9 cellular contexts compared by ENCODE assay signal in the genomic region with DNA sequence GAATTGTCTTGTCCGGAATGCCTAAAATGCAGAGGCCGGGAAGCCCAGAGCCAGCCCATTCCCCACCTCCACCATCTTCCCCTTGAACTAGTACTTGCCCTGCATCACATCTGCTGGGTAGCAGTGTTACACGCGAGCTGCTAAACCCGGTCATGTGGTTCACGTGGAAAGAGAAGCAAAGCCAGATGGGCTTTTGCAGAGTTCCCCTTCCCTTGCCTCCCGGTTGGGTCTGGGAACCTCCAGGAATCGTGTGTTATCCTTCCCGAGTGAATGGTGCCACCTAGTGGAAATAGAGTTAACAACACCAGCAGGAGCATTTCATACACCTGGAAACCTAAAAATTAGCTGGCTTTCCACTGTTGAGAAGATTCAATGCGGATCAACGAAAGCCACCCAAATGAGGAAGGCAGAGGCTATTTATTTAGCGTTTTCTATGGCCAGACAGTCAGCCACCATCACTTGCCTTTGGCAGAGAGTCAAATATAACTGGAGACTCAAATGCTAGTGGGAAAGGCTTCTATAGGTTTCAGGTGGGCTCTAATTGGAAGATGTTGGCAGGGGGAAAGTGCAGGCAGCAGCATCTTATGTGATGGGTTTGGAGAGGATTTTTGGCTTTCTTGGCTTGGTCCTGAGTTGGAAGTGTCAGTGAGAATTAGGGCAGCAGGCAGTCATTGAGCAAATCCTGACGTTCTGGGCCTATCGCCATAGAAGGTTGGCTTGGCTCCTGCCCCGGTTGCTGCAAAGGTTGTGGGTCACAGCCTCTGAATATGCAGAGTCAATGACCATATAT. TPM values are rescaled to one million over a fixed set of nuclear protein-coding genes. Genes with fewer than 3 reads are reported as not detected.
DNase-seq lines count a peak whose midpoint lies in the region; ATAC-seq, FAIRE-seq and TF ChIP-seq lines count a peak whose summit lies in the region.
"Had no signal": no experiment of that assay in that cellular context is flagged by ENCODE, and none has a peak within 500 bp of the region (broad histone marks: within the 10 kb centered on the region; RNA-seq: fewer than 3 reads in every experiment).

No MANE protein-coding gene starts in this region.

- no peak overlapping the region for H4K8ac ChIP-seq in H1 (ENCODE audit: extremely low read depth, insufficient read depth, low read length)

- no peak for TF ChIP-seq POLR2A in H1 (IDR thresholded peaks at IDR 0.05; ENCODE audit: control extremely low read depth in 1 of 2, low read depth in 2 of 2, low read length in 2 of 2)

- CTCF ChIA-PET in H1 (lab: Charles Lee; ENCODE audit: partially characterized antibody), result interaction anchor here (0.6 to 19.9 kb wide), 28 partner anchors 7 to 471 kb away, joined by 3 to 322 read pairs (median 4); no protein-coding TSS in a partner anchor

- no peaks in the 10 kb centered on the region for H3K79me1 ChIP-seq in H1 (ENCODE audit: low read depth, low read length)

- no peak overlapping the region; a peak in 1 of 7 replicates for H3K9ac ChIP-seq in H1 (replicated peaks in 1 of 4; ENCODE audit: extremely low read depth in 1 of 4, low read depth in 3 of 4, low read length in 3 of 4)

- no peak overlapping the region for H3K23ac ChIP-seq in H1 (ENCODE audit: insufficient read length)

- H3K23me2 ChIP-seq in H1 (ENCODE audit: low read depth, low read length), result peaks cover 6% of the 10 kb centered on the region; the same call in 1 of the 2 replicates

- no peak overlapping the region for H2BK120ac ChIP-seq in H1 (replicated peaks; ENCODE audit: low read depth, low read length)

- H2BK12ac ChIP-seq in H1 (ENCODE audit: low read depth, low read length), result peak overlapping the region; percentile 89; the same call in 1 of the 2 replicates

- 45% methylated on average over 15 of the region's 15 CpGs; no CpG with 5 or more reads in 1 of the 2 experiments for WGBS in H1 (ENCODE audit: extremely low coverage in 1 of 2, insufficient coverage in 1 of 2, insufficient read length in 1 of 2, insufficient replicate concordance in 2 of 2, low coverage in 1 of 2, low lambda C conversion rate in 2 of 2, missing lambda C conversion rate in 1 of 2), 2 experiments

- TF ChIP-seq EP300 in H1 (IDR thresholded peaks at IDR 0.05; ENCODE audit: borderline replicate concordance in 1 of 2, low read depth in 2 of 2, low read length in 2 of 2), result no peak

- no peaks in the 10 kb centered on the region; a peak in 1 of 7 replicates for H3K27me3 ChIP-seq in H1 (replicated peaks in 1 of 4; ENCODE audit: control insufficient read depth in 3 of 4, extremely low read depth in 1 of 4, insufficient read depth in 3 of 4, low read length in 3 of 4)

- no peak overlapping the region for H3K27ac Mint-ChIP-seq in memory B cell

- H2BK20ac ChIP-seq in H1 (ENCODE audit: low read length), result peak overlapping the region; percentile 86; the same call in 1 of the 2 replicates

- H3K18ac ChIP-seq in H1 (ENCODE audit: extremely low read depth, low read length), result peak overlapping the region; percentile 25; the same call in 1 of the 2 replicates

- H3K56ac ChIP-seq in H1 (replicated peaks; ENCODE audit: insufficient read length, low read depth, low read length), result no peak overlapping the region

- H3K14ac ChIP-seq in H1 (ENCODE audit: insufficient read length), result no peak overlapping the region

- H4K91ac ChIP-seq in H1 (replicated peaks; ENCODE audit: insufficient read length, low read length), result no peak overlapping the region

- H3K36me3 ChIP-seq in H1 (ENCODE audit: control insufficient read depth in 2 of 4, insufficient read depth in 4 of 4, low read length in 3 of 4), result no peaks in the 10 kb centered on the region

- H3K27me3 Mint-ChIP-seq in memory B cell, result peaks cover 2% of the 10 kb centered on the region

- peak overlapping the region; percentile 98 for H2AFZ ChIP-seq in H1 (ENCODE audit: low read length)

- ATAC-seq in memory B cell (ENCODE audit: low read depth), result peak; percentile 30
- ATAC-seq in HG02970 (IDR thresholded peaks at IDR 0.05; ENCODE audit: low FRiP score, unreplicated experiment), result no peak

- H2AK5ac ChIP-seq in H1 (ENCODE audit: low read depth, low read length), result no peak overlapping the region

- DNase-seq in activated CD4-positive, alpha-beta T cell treated with anti-CD3 and anti-CD28 coated beads for 4 hours, result peak; percentile 27 to 34
- no peak for DNase-seq in activated CD4-positive, alpha-beta T cell treated with anti-CD3 and anti-CD28 coated beads for 1 hour
- DNase-seq in NCI-H1092 (lab: John Stamatoyannopoulos, UW) (peak; percentile 85), SK-N-DZ (ENCODE audit: low spot score) (peak; percentile 87), H1 (ENCODE audit: low read depth in 1 of 2, low spot score in 2 of 2) (peak in 1 of 2 experiments; percentile 70), memory B cell (ENCODE audit: low spot score in 2 of 2) (peak; percentile 34 to 37), ureter (ENCODE audit: low spot score) (peak; percentile 75)

- H3K4me1 Mint-ChIP-seq in memory B cell, result peaks cover 23% of the 10 kb centered on the region

- peak overlapping the region; percentile 96; the same call in 1 of the 2 replicates for H2BK15ac ChIP-seq in H1 (ENCODE audit: low read length)

- no peak overlapping the region; a peak in 1 of 8 replicates for H3K4me3 ChIP-seq in H1 (ENCODE audit: extremely low read depth in 1 of 4, insufficient read depth in 2 of 4, low read depth in 3 of 4, low read length in 4 of 4)

- H3K4ac ChIP-seq in H1 (replicated peaks; ENCODE audit: insufficient read length, low read depth, low read length), result no peak overlapping the region

- POLR2A ChIA-PET in H1 (lab: Charles Lee; ENCODE audit: partially characterized antibody), result interaction anchor here (1.5 kb wide), 1 partner anchor 112 kb away, joined by 3 read pairs; no protein-coding TSS in a partner anchor

- H3K36me3 Mint-ChIP-seq in memory B cell, result no peaks in the 10 kb centered on the region

- H3K4me3 Mint-ChIP-seq in memory B cell, result no peak overlapping the region

- no peak overlapping the region for H3K4me2 ChIP-seq in H1 (ENCODE audit: insufficient read depth in 1 of 2, low read depth in 2 of 2, low read length in 2 of 2)

- peak; percentile 26 to 92 (median 86) for TF ChIP-seq CTCF in H1 (IDR thresholded peaks at IDR 0.05; ENCODE audit: control extremely low read depth in 1 of 3, insufficient read depth in 1 of 3, low read depth in 1 of 3, low read length in 3 of 3)

- H4K20me1 ChIP-seq in H1 (replicated peaks in 1 of 2; ENCODE audit: control insufficient read depth in 1 of 2, insufficient read depth in 2 of 2, low read length in 2 of 2), result peaks cover 0 to 6% of the 10 kb centered on the region in 2 experiments

- H3K9me3 ChIP-seq in H1 (ENCODE audit: insufficient read depth in 2 of 2, low read depth in 1 of 2, low read length in 1 of 2), result no peaks in the 10 kb centered on the region

- H4K5ac ChIP-seq in H1 (ENCODE audit: insufficient read length, low read depth, low read length), result no peak overlapping the region

- no peaks in the 10 kb centered on the region for H3K79me2 ChIP-seq in H1 (ENCODE audit: control insufficient read depth in 1 of 2, insufficient read depth in 2 of 2, low read length in 2 of 2)

- no peak overlapping the region for H3K27ac ChIP-seq in H1 (ENCODE audit: low read depth, low read length)

- TF ChIP-seq RAD21 in H1 (IDR thresholded peaks at IDR 0.05 in 1 of 2, conservative IDR thresholded peaks at IDR 0.05 in 1 of 2; ENCODE audit: low read depth in 2 of 2, low read length in 2 of 2), result peak; percentile 99

- H3K4me1 ChIP-seq in H1 (replicated peaks in 1 of 4; ENCODE audit: control insufficient read depth in 3 of 4, insufficient read depth in 4 of 4, low read length in 3 of 4), result no peaks in the 10 kb centered on the region; a peak in 1 of 7 replicates

- FAIRE-seq in H1 (lab: Jason Lieb, UNC), result peak; percentile 74
- FAIRE-seq: colon had no signal

- no peaks in the 10 kb centered on the region for H3K9me3 Mint-ChIP-seq in memory B cell

- no peak overlapping the region for H2BK5ac ChIP-seq in H1 (ENCODE audit: low read depth, low read length)

RNA-seq across cellular contexts. Expression of a gene that starts 12.9 kb away (rescaled TPM):
- 8.9 and 10.6 TPM in 2 replicates for polyA plus RNA-seq in SK-N-DZ (2014; cell fraction: cytosol; rRNA removed)
- 4.6 and 8.0 TPM in 2 replicates for polyA plus RNA-seq in SK-N-DZ (2014; cell fraction: nucleus; rRNA removed)
- total RNA-seq in H1 (2021; fragmentation: NEBNext Ultra II Directional; extraction: Animal tissue kit (Norgen Biotek cat#: 25700)), result 11.4 and 13.0 TPM in 2 replicates
- polyA plus RNA-seq in H1 (2011; rRNA removed), result 5.0 and 6.0 TPM in 2 replicates
- polyA plus RNA-seq in H1 (2011; cell fraction: cytosol; rRNA removed), result 5.6 TPM
- polyA plus RNA-seq in H1 (2011; cell fraction: nucleus; rRNA removed), result 8.0 TPM
- polyA plus RNA-seq in H1 (2012, experiment 1 of 2), result 7.1 to 8.8 TPM (median 8.0 TPM) in 4 replicates
- polyA plus RNA-seq in H1 (2012, experiment 2 of 2), result 5.8 TPM
- 6.1 TPM for polyA plus RNA-seq in H1 (2013, experiment 1 of 2)
- 6.6 TPM for polyA plus RNA-seq in H1 (2013, experiment 2 of 2)
- polyA minus RNA-seq in H1 (2011; rRNA and poly(A)+ RNA removed), result 8.0 and 12.4 TPM in 2 replicates
- 4.6 TPM for polyA minus RNA-seq in H1 (2011; cell fraction: cytosol; rRNA and poly(A)+ RNA removed)
- 6.4 TPM for polyA minus RNA-seq in H1 (2011; cell fraction: nucleus; rRNA and poly(A)+ RNA removed)
- 14.9 TPM for total RNA-seq in ureter

RNA-seq across cellular contexts. Expression of a gene that starts 19.2 kb away (rescaled TPM):
- polyA plus RNA-seq in SK-N-DZ (2014; cell fraction: cytosol; rRNA removed), result 29.4 and 35.0 TPM in 2 replicates
- 17.7 and 19.0 TPM in 2 replicates for polyA plus RNA-seq in SK-N-DZ (2014; cell fraction: nucleus; rRNA removed)
- total RNA-seq in H1 (2021; fragmentation: NEBNext Ultra II Directional; extraction: Animal tissue kit (Norgen Biotek cat#: 25700)), result 10.3 and 11.7 TPM in 2 replicates
- polyA plus RNA-seq in H1 (2011; rRNA removed), result 6.9 and 9.8 TPM in 2 replicates
- polyA plus RNA-seq in H1 (2011; cell fraction: cytosol; rRNA removed), result 8.6 TPM
- 9.1 TPM for polyA plus RNA-seq in H1 (2011; cell fraction: nucleus; rRNA removed)
- polyA plus RNA-seq in H1 (2012, experiment 1 of 2), result 7.5 to 12.1 TPM (median 10.2 TPM) in 4 replicates
- 14.6 TPM for polyA plus RNA-seq in H1 (2012, experiment 2 of 2)
- polyA plus RNA-seq in H1 (2013, experiment 1 of 2), result 6.7 TPM
- polyA plus RNA-seq in H1 (2013, experiment 2 of 2), result 6.8 TPM
- 8.7 and 8.9 TPM in 2 replicates for polyA minus RNA-seq in H1 (2011; rRNA and poly(A)+ RNA removed)
- polyA minus RNA-seq in H1 (2011; cell fraction: cytosol; rRNA and poly(A)+ RNA removed), result 4.6 TPM
- polyA minus RNA-seq in H1 (2011; cell fraction: nucleus; rRNA and poly(A)+ RNA removed), result 4.7 TPM
- 28.9 TPM for total RNA-seq in ureter

RNA-seq across cellular contexts. Expression of a gene that starts 43.0 kb away (rescaled TPM):
- 345 and 433 TPM in 2 replicates for polyA plus RNA-seq in SK-N-DZ (2014; cell fraction: cytosol; rRNA removed)
- 328 and 426 TPM in 2 replicates for polyA plus RNA-seq in SK-N-DZ (2014; cell fraction: nucleus; rRNA removed)
- 168 and 170 TPM in 2 replicates for total RNA-seq in H1 (2021; fragmentation: NEBNext Ultra II Directional; extraction: Animal tissue kit (Norgen Biotek cat#: 25700))
- 881 and 997 TPM in 2 replicates for polyA plus RNA-seq in H1 (2011; rRNA removed)
- polyA plus RNA-seq in H1 (2011; cell fraction: cytosol; rRNA removed), result 532 TPM
- 232 TPM for polyA plus RNA-seq in H1 (2011; cell fraction: nucleus; rRNA removed)
- 258 to 279 TPM (median 266 TPM) in 4 replicates for polyA plus RNA-seq in H1 (2012, experiment 1 of 2)
- polyA plus RNA-seq in H1 (2012, experiment 2 of 2), result 637 TPM
- polyA plus RNA-seq in H1 (2013, experiment 1 of 2), result 290 TPM
- polyA plus RNA-seq in H1 (2013, experiment 2 of 2), result 324 TPM
- 45.0 and 47.6 TPM in 2 replicates for polyA minus RNA-seq in H1 (2011; rRNA and poly(A)+ RNA removed)
- polyA minus RNA-seq in H1 (2011; cell fraction: cytosol; rRNA and poly(A)+ RNA removed), result 37.9 TPM
- polyA minus RNA-seq in H1 (2011; cell fraction: nucleus; rRNA and poly(A)+ RNA removed), result 43.9 TPM
- 180 TPM for total RNA-seq in ureter
